ENCODE assay signal across 9 cellular contexts in the genomic region with DNA sequence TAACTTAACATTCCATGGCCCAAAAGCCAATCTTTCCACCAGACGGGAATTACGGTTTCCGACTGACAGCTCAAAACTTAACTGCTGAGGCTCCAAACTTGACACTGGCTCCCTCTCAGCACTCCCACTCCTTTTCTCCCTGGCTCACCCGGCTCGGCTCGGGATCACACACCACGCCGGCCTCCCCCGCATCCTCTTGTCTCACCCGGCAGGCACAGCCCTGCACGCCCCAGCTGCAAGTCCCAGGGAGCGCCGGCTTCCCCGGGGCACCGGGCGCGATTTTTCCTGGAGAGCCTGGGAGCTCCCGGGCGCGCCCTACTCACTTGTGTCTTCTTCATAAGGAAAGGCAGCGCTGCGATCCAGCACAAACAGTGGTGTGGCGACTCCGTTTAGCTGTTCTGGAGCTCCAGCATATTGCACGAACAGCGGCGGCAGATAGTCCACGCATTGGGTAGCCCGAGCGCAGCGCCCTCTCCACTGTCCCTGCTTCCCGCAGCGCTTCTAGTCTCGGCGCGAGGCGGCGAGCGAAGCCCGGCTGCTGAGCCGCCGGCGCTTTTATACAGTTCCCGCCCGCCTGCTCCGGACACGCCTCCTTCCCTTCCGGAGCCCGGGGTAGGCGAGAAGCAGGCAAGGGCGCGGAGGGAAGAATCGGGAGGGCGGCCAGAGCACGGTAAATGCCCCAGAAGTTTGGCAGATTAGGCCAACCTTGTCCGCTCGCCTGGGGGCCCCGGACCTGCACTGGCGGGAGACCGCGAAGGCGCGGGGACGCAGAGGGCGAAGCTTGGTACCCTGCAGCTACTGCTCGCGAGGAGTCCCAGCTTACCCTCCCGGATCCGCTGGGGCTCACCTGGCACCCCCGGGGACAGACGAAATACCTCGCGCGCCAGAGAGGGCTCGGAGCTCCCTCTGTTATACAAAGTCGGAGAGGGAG. TPM values are rescaled to one million over a fixed set of nuclear protein-coding genes. Genes with fewer than 3 reads are reported as not detected.
A peak's percentile ranks its signal among the peaks of the same experiment; 100 is the strongest.
DNase-seq lines count a peak whose midpoint lies in the region; ATAC-seq and TF ChIP-seq lines count a peak whose summit lies in the region.
"Had no signal": no experiment of that assay in that cellular context is flagged by ENCODE, and none has a peak within 500 bp of the region (broad histone marks: within the 10 kb centered on the region; RNA-seq: fewer than 3 reads in every experiment).

TSS of gene KITLG (minus strand) at position 531 of the 931 bp plus-strand sequence. CDS start at position 338, 193 bp downstream.

- H3K4me1 ChIP-seq in adrenal gland (replicated peaks in 1 of 2): peaks cover 0 to 1% of the 10 kb centered on the region in 2 donors

- TF ChIP-seq POLR2A in adrenal gland (IDR thresholded peaks at IDR 0.05): peak; percentile 32 to 68

- WGBS in adrenal gland, 4 donors: 0 to 1% (median 1%) methylated on average over 24 to 76 of the region's 76 CpGs

- peak; percentile 64 for TF ChIP-seq CTCF in BJ (IDR thresholded peaks at IDR 0.05; ENCODE audit: insufficient read depth, low read depth, low read length)
- TF ChIP-seq CTCF in adrenal gland (IDR thresholded peaks at IDR 0.05): peak in 4 of 6 experiments; percentile 11 to 41 (median 18)

- POLR2A ChIA-PET in BJ (lab: Charles Lee): interaction anchor here (0.6 kb wide), 2 partner anchors 401 to 413 kb away, joined by 3 read pairs; no protein-coding TSS in a partner anchor

- DNase-seq in BJ (ENCODE audit: low read depth) (no peak), NCI-H748 (lab: John Stamatoyannopoulos, UW; ENCODE audit: unreplicated experiment) (peak; percentile 97), adrenal gland (peak; percentile 71 to 87 (median 79)), head of caudate nucleus (peak; percentile 26 to 85 (median 66)), non-pigmented ciliary epithelial cell (ENCODE audit: low read depth) (peak; percentile 54)
- no peak for DNase-seq in central memory CD4-positive, alpha-beta T cell

- peak within 1 kb of the TSS; percentile 73 for H3K4me3 ChIP-seq in BJ (ENCODE audit: low read depth, low read length)
- peak within 1 kb of the TSS; percentile 13 to 87 (median 52) for H3K4me3 ChIP-seq in adrenal gland

- intact Hi-C loops in adrenal gland (cut with DNase I): no loop called here
- intact Hi-C loops in head of caudate nucleus (cut with DNase I): no loop called here

- H3K27me3 ChIP-seq in BJ (ENCODE audit: control insufficient read depth, insufficient read depth, low read length): no peaks in the 10 kb centered on the region
- no peaks in the 10 kb centered on the region for H3K27me3 ChIP-seq in adrenal gland

- H3K27ac ChIP-seq in adrenal gland: peak within 1 kb of the TSS in 4 of 5 donors; percentile 9 to 82 (median 44)

- CTCF ChIA-PET in BJ (lab: Yijun Ruan, JAX): interaction anchor here (0.6 to 3.9 kb wide), 14 partner anchors 24 to 426 kb away, joined by 3 to 22 read pairs (median 4); no protein-coding TSS in a partner anchor

- H3K36me3 ChIP-seq in BJ (ENCODE audit: control insufficient read depth, insufficient read depth, low read length) (no peaks in the 10 kb centered on the region), adrenal gland (replicated peaks in 1 of 2) (no peaks in the 10 kb centered on the region)

- no peaks in the 10 kb centered on the region for H3K9me3 ChIP-seq in adrenal gland (replicated peaks in 1 of 3)

- ATAC-seq in GM19372 (IDR thresholded peaks at IDR 0.05; ENCODE audit: low read depth, unreplicated experiment): peak; percentile 65
- peak; percentile 51 for ATAC-seq in HG03575 (IDR thresholded peaks at IDR 0.05; ENCODE audit: extremely low read depth, insufficient number of reproducible peaks, low FRiP score, unreplicated experiment)

RNA-seq across cellular contexts. Expression of gene KITLG, which starts in this region (rescaled TPM):
- polyA plus RNA-seq in BJ (2011; rRNA removed) (17.0 and 43.0 TPM in 2 replicates), adrenal gland (1 to 10 TPM; 1.9 to 5.2 (median 2.7) TPM)
- polyA minus RNA-seq in BJ (2011; rRNA and poly(A)+ RNA removed): 52.1 and 52.4 TPM in 2 replicates
- 10 to 100 TPM in 5 of 8 donors, 1 to 10 TPM in 3; 3.9 to 22.7 (median 10.6) TPM for total RNA-seq in adrenal gland
- polyA plus RNA-seq: IgD-negative memory B cell had no signal

Comparison
In these comparisons a context has a peak if more than half of its experiments do, and no peak if none do; other contexts are left out.
1. DNase-seq: peak in NCI-H748 (single experiment), adrenal gland (7 of 7), head of caudate nucleus (42 of 42) and non-pigmented ciliary epithelial cell (single experiment); none in BJ (single experiment) and central memory CD4-positive, alpha-beta T cell (single experiment).